Comparison of ENCODE assay signal across 8 cellular contexts in genomic region chr3:51340311-51340829, GRCh38. TPM values are rescaled to one million over a fixed set of nuclear protein-coding genes. Genes with fewer than 3 reads are reported as not detected.
A peak's percentile ranks its signal among the peaks of the same experiment; 100 is the strongest.
DNase-seq lines count a peak whose midpoint lies in the region; ATAC-seq and TF ChIP-seq lines count a peak whose summit lies in the region.

No MANE protein-coding gene starts in this region.

- H3K36me3 Mint-ChIP-seq in osteocyte (ENCODE audit: unreplicated experiment) = no peaks in the 10 kb centered on the region

- no peak overlapping the region for H3K4me3 ChIP-seq in fibroblast of pulmonary artery (replicated peaks; ENCODE audit: low read depth, low read length)

- no peaks in the 10 kb centered on the region for H3K9me3 Mint-ChIP-seq in osteocyte (ENCODE audit: unreplicated experiment)

- H3K4me3 Mint-ChIP-seq in osteocyte (ENCODE audit: unreplicated experiment) = no peak overlapping the region

- H3K27me3 Mint-ChIP-seq in osteocyte (ENCODE audit: unreplicated experiment) = no peaks in the 10 kb centered on the region

- peak overlapping the region; percentile 96 for H3K27ac Mint-ChIP-seq in osteocyte (ENCODE audit: unreplicated experiment)

- no peak for ATAC-seq in HG03175 (IDR thresholded peaks at IDR 0.05; ENCODE audit: unreplicated experiment)

- DNase-seq in EH (ENCODE audit: low read depth) (peak; percentile 96), RWPE1 (ENCODE audit: low spot score) (peak; percentile 86), fibroblast of pulmonary artery (ENCODE audit: low read depth) (peak; percentile 95), osteocyte (ENCODE audit: extremely low spot score, unreplicated experiment) (no peak), NCI-H2171 treated with DMSO at 0.1 percent for 48 hours (lab: John Stamatoyannopoulos, UW) (no peak)
- DNase-seq in activated CD4-positive, alpha-beta T cell treated with anti-CD3 and anti-CD28 coated beads for 48 hours = no peak
- no peak for DNase-seq in stimulated activated CD4-positive, alpha-beta T cell treated with anti-CD3 and anti-CD28 coated beads, Interleukin-15, amount 100 ng/mL, for 24 hours

- H3K4me1 Mint-ChIP-seq in osteocyte (ENCODE audit: unreplicated experiment) = peaks cover 40% of the 10 kb centered on the region

- POLR2A ChIA-PET in RWPE1 (lab: Yijun Ruan, JAX; ENCODE audit: low non-redundant PET) = no interaction called here

- peak overlapping the region; percentile 82 for H3K27ac ChIP-seq in RWPE1

- CTCF ChIA-PET in RWPE1 (lab: Yijun Ruan, JAX) = no interaction called here

- TF ChIP-seq CTCF in RWPE1 (conservative IDR thresholded peaks at IDR 0.05; ENCODE audit: low read depth) (no peak), fibroblast of pulmonary artery (IDR thresholded peaks at IDR 0.05; ENCODE audit: low read length, missing control alignments) (no peak), osteocyte (IDR thresholded peaks at IDR 0.05) (no peak)

RNA-seq across cellular contexts. Expression of gene MANF, which starts 44.7 kb away (rescaled TPM):
- 94.1 and 94.8 TPM in 2 replicates for total RNA-seq in osteocyte

RNA-seq across cellular contexts. Expression of gene RBM15B, which starts 50.7 kb away (rescaled TPM):
- total RNA-seq in osteocyte = 50.3 and 53.7 TPM in 2 replicates

Comparison
In these comparisons a context has a peak if more than half of its experiments do, and no peak if none do; other contexts are left out.
1. DNase-seq: peak in EH (single experiment), RWPE1 (single experiment) and fibroblast of pulmonary artery (single experiment); none in osteocyte (single experiment), activated CD4-positive, alpha-beta T cell treated with anti-CD3 and anti-CD28 coated beads for 48 hours (single experiment), stimulated activated CD4-positive, alpha-beta T cell treated with anti-CD3 and anti-CD28 coated beads, Interleukin-15, amount 100 ng/mL, for 24 hours (single experiment) and NCI-H2171 treated with DMSO at 0.1 percent for 48 hours (single experiment).